In the genomic region with DNA sequence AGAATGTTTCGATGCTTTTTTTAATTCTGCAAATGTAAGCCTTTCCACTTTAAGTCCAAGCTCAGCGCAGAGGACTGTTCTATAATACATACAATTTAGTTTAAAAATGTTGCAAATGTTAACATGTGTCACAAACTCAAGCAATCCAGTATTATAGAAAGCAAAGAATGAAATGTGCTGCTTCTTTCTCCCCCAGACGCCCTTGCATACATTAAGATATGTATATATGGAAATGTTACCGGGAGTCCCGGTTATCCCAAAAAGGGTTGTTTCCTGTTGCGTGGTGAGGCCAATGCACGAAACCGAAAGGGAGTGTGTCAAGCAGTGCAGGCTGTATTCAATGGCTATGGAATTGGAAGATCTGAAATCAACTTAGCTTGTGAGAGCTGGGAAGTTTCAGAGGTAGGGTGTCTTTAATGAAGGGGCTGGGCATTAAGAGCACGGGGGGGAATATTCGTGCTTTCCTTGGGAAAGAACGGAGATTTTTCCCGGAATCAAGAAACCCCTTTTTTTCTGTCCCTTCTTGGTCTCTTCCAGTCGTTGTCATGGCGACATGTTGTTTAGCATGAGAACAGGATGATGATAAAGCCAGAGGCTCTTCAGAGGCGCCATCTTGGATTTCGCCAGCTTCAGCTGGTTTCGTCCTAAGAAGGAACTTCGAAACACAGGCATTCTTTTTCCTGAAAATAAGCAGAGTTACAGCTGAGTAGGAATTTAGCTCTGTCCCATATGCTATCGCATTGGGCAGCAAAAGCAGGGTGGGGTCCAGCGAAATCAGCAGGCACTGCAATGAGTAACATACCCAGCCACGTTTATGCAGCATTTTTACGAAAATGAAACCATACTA, we compare ENCODE assay signal across 8 cellular contexts. TPM values are rescaled to one million over a fixed set of nuclear protein-coding genes. Genes with fewer than 3 reads are reported as not detected.
DNase-seq lines count a peak whose midpoint lies in the region; ATAC-seq and TF ChIP-seq lines count a peak whose summit lies in the region.

No MANE protein-coding gene starts in this region.

- H2AFZ ChIP-seq in mammary epithelial cell (ENCODE audit: low read depth, low read length) = peak overlapping the region; percentile 91

- no peaks in the 10 kb centered on the region for H3K27me3 ChIP-seq in mammary epithelial cell (ENCODE audit: insufficient read depth, low read length)

- H4K20me1 ChIP-seq in mammary epithelial cell (ENCODE audit: insufficient read depth, low read length) = no peaks in the 10 kb centered on the region

- H3K4me1 ChIP-seq in mammary epithelial cell (ENCODE audit: insufficient read depth, low read length) = peaks cover 32% of the 10 kb centered on the region

- TF ChIP-seq CTCF in VCaP (conservative IDR thresholded peaks at IDR 0.05) (peak; percentile 67), mammary epithelial cell (conservative IDR thresholded peaks at IDR 0.05 in 1 of 2, IDR thresholded peaks at IDR 0.05 in 1 of 2; ENCODE audit: extremely low read depth in 1 of 2, insufficient read depth in 1 of 2, low read depth in 1 of 2, low read length in 2 of 2) (no peak)

- H3K36me3 ChIP-seq in mammary epithelial cell (ENCODE audit: insufficient read depth, low read length) = no peaks in the 10 kb centered on the region

- peak overlapping the region; percentile 85 for H3K4me2 ChIP-seq in mammary epithelial cell (ENCODE audit: insufficient read depth, low read depth, low read length)

- H3K4me3 ChIP-seq in mammary epithelial cell (replicated peaks in 1 of 3; ENCODE audit: insufficient read depth in 1 of 3, low read depth in 2 of 3, low read length in 3 of 3) (peak overlapping the region; percentile 63 to 83 (median 69)), skin epidermis (peak overlapping the region; percentile 59 to 85 (median 71))

- CTCF ChIA-PET in mammary epithelial cell (lab: Charles Lee; ENCODE audit: low non-redundant PET) = interaction anchor here (2.7 kb wide), 1 partner anchor 37 kb away, joined by 17 read pairs; no protein-coding TSS in a partner anchor

- no TSS peak for BruUV-seq in mammary epithelial cell (replicated peaks; lab: Mats Ljungman, UMichigan)

- peak overlapping the region; percentile 91 for H3K27ac ChIP-seq in VCaP
- peak overlapping the region; percentile 99 for H3K27ac ChIP-seq in mammary epithelial cell (ENCODE audit: insufficient read depth, low read depth, low read length)
- peak overlapping the region; percentile 91 to 100 (median 97) for H3K27ac ChIP-seq in skin epidermis

- intact Hi-C loops in mammary epithelial cell (cut with micrococcal nuclease) = loop anchor here (1.0 to 5.0 kb wide), 5 partner anchors 18 to 223 kb away; a partner anchor contains a TSS

- DNase-seq in ACHN (peak; percentile 95), NCI-H2196 treated with DMSO at 0.1 percent for 48 hours (lab: John Stamatoyannopoulos, UW; ENCODE audit: unreplicated experiment) (peak; percentile 89), mammary epithelial cell (peak; percentile 97), iPS-NIHi11 (ENCODE audit: low spot score) (peak; percentile 61)

- 3% methylated on average over 20 of the region's 22 CpGs for WGBS in mammary epithelial cell (ENCODE audit: low coverage, missing lambda C conversion rate)

- no peaks in the 10 kb centered on the region for H3K79me2 ChIP-seq in mammary epithelial cell (ENCODE audit: insufficient read depth, low read length)

- in situ Hi-C loops in ACHN (cut with HindIII; ENCODE audit: low pct_ligation_motif_present, low pct_unique_long_range_greater_than_20kb, low sequenced_read_pairs) = no loop called here
- in situ Hi-C loops in mammary epithelial cell (cut with MboI; ENCODE audit: low sequenced_read_pairs in 2 of 2) = loop anchor here (5.0 to 10.0 kb wide), 3 partner anchors 63 to 265 kb away; a partner anchor contains a TSS

- peak overlapping the region; percentile 100 for H3K9ac ChIP-seq in mammary epithelial cell (ENCODE audit: insufficient read depth, low read length)

- dilution Hi-C loops in mammary epithelial cell (cut with HindIII; ENCODE audit: low sequenced_read_pairs) = loop anchor here (5.0 to 10.0 kb wide), 3 partner anchors 37 to 195 kb away; a partner anchor contains a TSS

- H3K9me3 ChIP-seq in mammary epithelial cell (replicated peaks; ENCODE audit: insufficient read depth, low read length) = no peaks in the 10 kb centered on the region

- ATAC-seq in GM18870 (IDR thresholded peaks at IDR 0.05; ENCODE audit: unreplicated experiment) (peak; percentile 69), HG03108 (IDR thresholded peaks at IDR 0.05; ENCODE audit: unreplicated experiment) (peak; percentile 62)

RNA-seq across cellular contexts. Expression of a gene that starts 10.1 kb away (rescaled TPM):
- 10 to 100 TPM; 17.0 to 20.3 TPM for total RNA-seq in mammary epithelial cell
- 25.1 TPM for polyA plus RNA-seq in mammary epithelial cell
- polyA minus RNA-seq in mammary epithelial cell = 31.0 TPM

RNA-seq across cellular contexts. Expression of a gene that starts 18.2 kb away (rescaled TPM):
- 10 to 100 TPM; 70.0 to 93.3 TPM for total RNA-seq in mammary epithelial cell
- 82.5 TPM for polyA plus RNA-seq in mammary epithelial cell
- 123 TPM for polyA minus RNA-seq in mammary epithelial cell

Comparison
In these comparisons a context has a peak if more than half of its experiments do, and no peak if none do; other contexts are left out.
1. Peak in every context shown above with its lines: DNase-seq, ATAC-seq, H3K4me3 ChIP-seq and H3K27ac ChIP-seq.